Comparison of ENCODE assay signal across 14 cellular contexts in genomic region chr1:101003012-101003650, GRCh38. TPM values are rescaled to one million over a fixed set of nuclear protein-coding genes. Genes with fewer than 3 reads are reported as not detected.
A peak's percentile ranks its signal among the peaks of the same experiment; 100 is the strongest.
DNase-seq lines count a peak whose midpoint lies in the region; ATAC-seq and TF ChIP-seq lines count a peak whose summit lies in the region.
"Had no signal": no experiment of that assay in that cellular context is flagged by ENCODE, and none has a peak within 500 bp of the region (broad histone marks: within the 10 kb centered on the region; RNA-seq: fewer than 3 reads in every experiment).

No MANE protein-coding gene starts in this region.

- no peak for TF ChIP-seq POLR2A in breast epithelium (IDR thresholded peaks at IDR 0.05)

- no peak overlapping the region for H3K4me3 Mint-ChIP-seq in CD4-positive, alpha-beta T cell
- H3K4me3 Mint-ChIP-seq: natural killer cell treated with Interleukin-12 subunit alpha and Interleukin-12 subunit beta and Interleukin-15 and Interleukin-18, amount 100 ng/mL, for 72 hours had no signal

- no peak overlapping the region for H3K27ac ChIP-seq in CD4-positive, alpha-beta T cell (ENCODE audit: low read depth, low read length)
- peak overlapping the region; percentile 57 to 76 for H3K27ac ChIP-seq in breast epithelium
- H3K27ac ChIP-seq in lower lobe of right lung, result peak overlapping the region; percentile 40
- H3K27ac ChIP-seq in caudate nucleus (ENCODE audit: low read depth, low read length), result no peak overlapping the region

- H3K4me3 ChIP-seq in breast epithelium (no peak overlapping the region), lower lobe of right lung (no peak overlapping the region)

- H3K9me3 ChIP-seq in CD4-positive, alpha-beta T cell (ENCODE audit: control insufficient read depth, low read length), result no peaks in the 10 kb centered on the region
- H3K9me3 ChIP-seq in breast epithelium (no peaks in the 10 kb centered on the region), lower lobe of right lung (no peaks in the 10 kb centered on the region)

- no peak for ATAC-seq in CD4-positive, alpha-beta T cell (ENCODE audit: poor library complexity)
- peak; percentile 13 for ATAC-seq in HG02610 (IDR thresholded peaks at IDR 0.05; ENCODE audit: unreplicated experiment)
- peak in 1 of 2 donors; percentile 20 for ATAC-seq in lower lobe of right lung
- no peak for ATAC-seq in HG03521 (IDR thresholded peaks at IDR 0.05; ENCODE audit: unreplicated experiment)
- ATAC-seq: Panc1 had no signal

- POLR2A ChIA-PET in CD4-positive, alpha-beta T cell (lab: Charles Lee), result interaction anchor here (0.9 to 1.6 kb wide), 4 partner anchors 10 to 233 kb away, joined by 3 to 5 read pairs (median 4); partner anchors contain the start of gene S1PR1

- H3K27me3 Mint-ChIP-seq in CD4-positive, alpha-beta T cell, result no peaks in the 10 kb centered on the region
- H3K27me3 Mint-ChIP-seq: natural killer cell treated with Interleukin-12 subunit alpha and Interleukin-12 subunit beta and Interleukin-15 and Interleukin-18, amount 100 ng/mL, for 72 hours had no signal

- TF ChIP-seq CTCF in CD4-positive, alpha-beta T cell (IDR thresholded peaks at IDR 0.05), result no peak
- no peak for TF ChIP-seq CTCF in breast epithelium (IDR thresholded peaks at IDR 0.05)
- TF ChIP-seq CTCF in lower lobe of right lung (IDR thresholded peaks at IDR 0.05), result no peak

- H3K36me3 Mint-ChIP-seq in CD4-positive, alpha-beta T cell (ENCODE audit: low read depth), result peaks cover 47% of the 10 kb centered on the region

- peaks cover 0 to 7% of the 10 kb centered on the region in 2 donors for H3K4me1 ChIP-seq in breast epithelium
- peaks cover 33% of the 10 kb centered on the region for H3K4me1 ChIP-seq in lower lobe of right lung

- H3K36me3 ChIP-seq in breast epithelium (no peaks in the 10 kb centered on the region), lower lobe of right lung (peaks cover 3% of the 10 kb centered on the region)

- peak overlapping the region; percentile 57 for H3K27ac Mint-ChIP-seq in CD4-positive, alpha-beta T cell
- H3K27ac Mint-ChIP-seq: natural killer cell treated with Interleukin-12 subunit alpha and Interleukin-12 subunit beta and Interleukin-15 and Interleukin-18, amount 100 ng/mL, for 72 hours had no signal

- no peak for DNase-seq in CD4-positive, alpha-beta T cell
- DNase-seq in breast epithelium (ENCODE audit: low spot score in 2 of 2) (no peak), lower lobe of right lung (no peak), GF-D8 (lab: John Stamatoyannopoulos, UW) (no peak), caudate nucleus (lab: John Stamatoyannopoulos, UW) (no peak), SW480 (ENCODE audit: low spot score) (no peak)
- DNase-seq: cortex of kidney, foreskin melanocyte, NCI-H446, substantia nigra had no signal

- CTCF ChIA-PET in CD4-positive, alpha-beta T cell (lab: Charles Lee), result interaction anchor here (0.9 to 1.0 kb wide), 2 partner anchors 67 to 235 kb away, joined by 3 read pairs; no protein-coding TSS in a partner anchor

- H3K9me3 Mint-ChIP-seq in CD4-positive, alpha-beta T cell, result no peaks in the 10 kb centered on the region

- no peaks in the 10 kb centered on the region for H3K27me3 ChIP-seq in CD4-positive, alpha-beta T cell (ENCODE audit: control insufficient read depth, insufficient read depth, low read length)
- H3K27me3 ChIP-seq in breast epithelium (no peaks in the 10 kb centered on the region), lower lobe of right lung (ENCODE audit: low read depth) (no peaks in the 10 kb centered on the region)

- H3K4me1 Mint-ChIP-seq in CD4-positive, alpha-beta T cell (ENCODE audit: low read depth), result peaks cover 74% of the 10 kb centered on the region

- intact Hi-C loops in CD4-positive, alpha-beta T cell (cut with DNase I, micrococcal nuclease), result no loop called here
- intact Hi-C loops in breast epithelium (cut with DNase I; ENCODE audit: low total_unique reads), result no loop called here
- intact Hi-C loops in lower lobe of right lung (cut with DNase I), result no loop called here

RNA-seq across cellular contexts. Expression of gene DPH5, which starts 22.5 kb away (rescaled TPM):
- total RNA-seq in CD4-positive, alpha-beta T cell, result 10 to 100 TPM; 31.3 to 35.4 TPM
- total RNA-seq in breast epithelium (10 to 100 TPM; 19.2 to 26.1 (median 25.9) TPM), lower lobe of right lung (33.1 TPM)

Comparison
In these comparisons a context has a peak if more than half of its experiments do, and no peak if none do; other contexts are left out.
1. H3K27ac ChIP-seq: peak in breast epithelium (2 of 2) and lower lobe of right lung (single experiment); none in CD4-positive, alpha-beta T cell (single experiment) and caudate nucleus (single experiment).